Comparison of ENCODE assay signal across 7 cellular contexts in genomic region chr1:219862366-219862765, GRCh38.
"Had no signal": no experiment of that assay in that cellular context is flagged by ENCODE, and none has a peak within 500 bp of the region (broad histone marks: within the 10 kb centered on the region; RNA-seq: fewer than 3 reads in every experiment).

No MANE protein-coding gene starts in this region.

- H3K4me2 ChIP-seq: KMS-11 had no signal

- H3K9ac ChIP-seq: KMS-11 had no signal

- H3K27ac ChIP-seq: HL-60, KMS-11 had no signal

- FAIRE-seq: HepG2, HTR-8/SVneo had no signal

- DNase-seq: IMR-90, KBM-7, KG1 had no signal
